In genomic region chr14:93317200-93317599, GRCh38 we compare ENCODE assay signal across 1 cellular context.
TF ChIP-seq lines count a peak whose summit lies in the region.

No MANE protein-coding gene starts in this region.

TF ChIP-seq in endothelial cell of umbilical vein, 7 proteins besides CTCF, POLR2A, EP300 and RAD21:
- TF ChIP-seq MYC (IDR thresholded peaks at IDR 0.05; ENCODE audit: low read depth, low read length) = no peak
- TF ChIP-seq, protein P1, sequence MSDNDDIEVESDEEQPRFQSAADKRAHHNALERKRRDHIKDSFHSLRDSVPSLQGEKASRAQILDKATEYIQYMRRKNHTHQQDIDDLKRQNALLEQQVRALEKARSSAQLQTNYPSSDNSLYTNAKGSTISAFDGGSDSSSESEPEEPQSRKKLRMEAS (IDR thresholded peaks at IDR 0.05; ENCODE audit: insufficient read depth, insufficient read length) = no peak
- no peak for TF ChIP-seq EZH2 (IDR thresholded peaks at IDR 0.05; ENCODE audit: borderline replicate concordance, low read depth, low read length, severe bottlenecking)
- no peak for TF ChIP-seq FOS (IDR thresholded peaks at IDR 0.05; ENCODE audit: borderline replicate concordance, insufficient read depth, low read length)
- TF ChIP-seq POLR2AphosphoS5 (IDR thresholded peaks at IDR 0.05; ENCODE audit: insufficient read depth, low read depth, low read length) = no peak
- TF ChIP-seq GATA2 (IDR thresholded peaks at IDR 0.05; ENCODE audit: insufficient read depth, insufficient read length, low read depth, low read length) = no peak
- TF ChIP-seq JUN (IDR thresholded peaks at IDR 0.05; ENCODE audit: borderline replicate concordance, insufficient read depth, insufficient read length, low read depth) = no peak
TF ChIP-seq in endothelial cell of umbilical vein: peak in this region for 0.
